Comparison of ENCODE assay signal across 1 cellular context in the genomic region with DNA sequence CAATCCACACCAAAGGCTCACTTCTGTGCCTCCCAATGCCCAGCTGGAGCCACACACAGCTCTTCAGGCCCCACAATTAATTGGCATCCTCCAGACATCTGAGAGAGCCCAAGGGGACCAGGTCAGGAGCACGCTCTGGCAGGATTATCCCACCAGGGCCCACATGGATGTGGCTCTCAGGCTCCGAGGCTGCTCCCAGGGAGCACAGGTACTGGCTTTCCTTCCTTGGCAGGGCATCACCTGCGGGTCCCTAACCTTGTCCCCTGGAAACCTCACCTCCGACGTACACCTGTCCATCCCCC.
TF ChIP-seq lines count a peak whose summit lies in the region.

No MANE protein-coding gene starts in this region.

TF ChIP-seq in WTC11, 78 proteins besides CTCF, POLR2A, EP300 and RAD21 (continued from another document):
- TF ChIP-seq, protein P1, sequence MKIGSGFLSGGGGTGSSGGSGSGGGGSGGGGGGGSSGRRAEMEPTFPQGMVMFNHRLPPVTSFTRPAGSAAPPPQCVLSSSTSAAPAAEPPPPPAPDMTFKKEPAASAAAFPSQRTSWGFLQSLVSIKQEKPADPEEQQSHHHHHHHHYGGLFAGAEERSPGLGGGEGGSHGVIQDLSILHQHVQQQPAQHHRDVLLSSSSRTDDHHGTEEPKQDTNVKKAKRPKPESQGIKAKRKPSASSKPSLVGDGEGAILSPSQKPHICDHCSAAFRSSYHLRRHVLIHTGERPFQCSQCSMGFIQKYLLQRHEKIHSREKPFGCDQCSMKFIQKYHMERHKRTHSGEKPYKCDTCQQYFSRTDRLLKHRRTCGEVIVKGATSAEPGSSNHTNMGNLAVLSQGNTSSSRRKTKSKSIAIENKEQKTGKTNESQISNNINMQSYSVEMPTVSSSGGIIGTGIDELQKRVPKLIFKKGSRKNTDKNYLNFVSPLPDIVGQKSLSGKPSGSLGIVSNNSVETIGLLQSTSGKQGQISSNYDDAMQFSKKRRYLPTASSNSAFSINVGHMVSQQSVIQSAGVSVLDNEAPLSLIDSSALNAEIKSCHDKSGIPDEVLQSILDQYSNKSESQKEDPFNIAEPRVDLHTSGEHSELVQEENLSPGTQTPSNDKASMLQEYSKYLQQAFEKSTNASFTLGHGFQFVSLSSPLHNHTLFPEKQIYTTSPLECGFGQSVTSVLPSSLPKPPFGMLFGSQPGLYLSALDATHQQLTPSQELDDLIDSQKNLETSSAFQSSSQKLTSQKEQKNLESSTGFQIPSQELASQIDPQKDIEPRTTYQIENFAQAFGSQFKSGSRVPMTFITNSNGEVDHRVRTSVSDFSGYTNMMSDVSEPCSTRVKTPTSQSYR (CRISPR knock-in tag; IDR thresholded peaks at IDR 0.05) = no peak
- TF ChIP-seq MXD4 (CRISPR knock-in tag; IDR thresholded peaks at IDR 0.05; ENCODE audit: borderline replicate concordance) (no peak), RELA (CRISPR knock-in tag; IDR thresholded peaks at IDR 0.05; ENCODE audit: borderline replicate concordance) (no peak), ZNF396 (CRISPR knock-in tag; IDR thresholded peaks at IDR 0.05; ENCODE audit: borderline replicate concordance) (no peak)
- TF ChIP-seq, protein P2, sequence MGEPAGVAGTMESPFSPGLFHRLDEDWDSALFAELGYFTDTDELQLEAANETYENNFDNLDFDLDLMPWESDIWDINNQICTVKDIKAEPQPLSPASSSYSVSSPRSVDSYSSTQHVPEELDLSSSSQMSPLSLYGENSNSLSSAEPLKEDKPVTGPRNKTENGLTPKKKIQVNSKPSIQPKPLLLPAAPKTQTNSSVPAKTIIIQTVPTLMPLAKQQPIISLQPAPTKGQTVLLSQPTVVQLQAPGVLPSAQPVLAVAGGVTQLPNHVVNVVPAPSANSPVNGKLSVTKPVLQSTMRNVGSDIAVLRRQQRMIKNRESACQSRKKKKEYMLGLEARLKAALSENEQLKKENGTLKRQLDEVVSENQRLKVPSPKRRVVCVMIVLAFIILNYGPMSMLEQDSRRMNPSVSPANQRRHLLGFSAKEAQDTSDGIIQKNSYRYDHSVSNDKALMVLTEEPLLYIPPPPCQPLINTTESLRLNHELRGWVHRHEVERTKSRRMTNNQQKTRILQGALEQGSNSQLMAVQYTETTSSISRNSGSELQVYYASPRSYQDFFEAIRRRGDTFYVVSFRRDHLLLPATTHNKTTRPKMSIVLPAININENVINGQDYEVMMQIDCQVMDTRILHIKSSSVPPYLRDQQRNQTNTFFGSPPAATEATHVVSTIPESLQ (CRISPR knock-in tag; IDR thresholded peaks at IDR 0.05) = no peak
